In genomic region chr16:51971184-51971583, GRCh38 we compare ENCODE assay signal across 1 cellular context.
TF ChIP-seq lines count a peak whose summit lies in the region.

No MANE protein-coding gene starts in this region.

TF ChIP-seq in A549, 52 proteins besides CTCF, POLR2A, EP300 and RAD21 (continued from another document):
- no peak for TF ChIP-seq PBX3 (IDR thresholded peaks at IDR 0.05)
- no peak for TF ChIP-seq ELK1 (IDR thresholded peaks at IDR 0.05; ENCODE audit: low read depth, low read length)
